8 cellular contexts compared by ENCODE assay signal in genomic region chr10:103659674-103660363, GRCh38.
DNase-seq lines count a peak whose midpoint lies in the region; ATAC-seq and TF ChIP-seq lines count a peak whose summit lies in the region.

No MANE protein-coding gene starts in this region.

- H3K4me3 ChIP-seq in NT2/D1 (ENCODE audit: insufficient read length, low read depth) (peak overlapping the region; percentile 69), vagina (peak overlapping the region; percentile 64 to 68)

- no peaks in the 10 kb centered on the region for H3K27me3 ChIP-seq in NT2/D1 (ENCODE audit: insufficient read depth, insufficient read length)
- no peaks in the 10 kb centered on the region for H3K27me3 ChIP-seq in vagina

- peaks cover 0 to 16% of the 10 kb centered on the region in 2 donors for H3K9me3 Mint-ChIP-seq in activated naive CD4-positive, alpha-beta T cell treated with anti-CD3 and anti-CD28 coated beads, Interleukin-2, amount 50 U/mL, for 72 hours

- H3K27ac Mint-ChIP-seq in activated naive CD4-positive, alpha-beta T cell treated with anti-CD3 and anti-CD28 coated beads, Interleukin-2, amount 50 U/mL, for 72 hours: peak overlapping the region; percentile 91 to 94

- peak in 1 of 3 experiments; percentile 4 for TF ChIP-seq CTCF in vagina (IDR thresholded peaks at IDR 0.05)

- H3K27ac ChIP-seq in vagina: peak overlapping the region; percentile 98

- DNase-seq in activated gamma-delta T cell treated with Interleukin-2 at 50 U/mL for 16 hours (peak; percentile 48), activated gamma-delta T cell (lab: John Stamatoyannopoulos, UW) (no peak), NT2/D1 (ENCODE audit: low read depth, low spot score) (no peak), globus pallidus (ENCODE audit: low spot score) (peak; percentile 67), pons (ENCODE audit: low spot score) (peak; percentile 76), vagina (ENCODE audit: extremely low spot score in 2 of 2) (no peak)
- peak; percentile 51 to 74 for DNase-seq in activated naive CD4-positive, alpha-beta T cell treated with anti-CD3 and anti-CD28 coated beads, Interleukin-2, amount 50 U/mL, for 72 hours (ENCODE audit: low spot score in 2 of 2)

- peak overlapping the region; percentile 92 for H3K9ac ChIP-seq in NT2/D1 (ENCODE audit: insufficient read length, low read depth)

- no peak for TF ChIP-seq POLR2A in vagina (IDR thresholded peaks at IDR 0.05)

- H3K36me3 ChIP-seq in NT2/D1 (ENCODE audit: insufficient read depth, insufficient read length, low read length) (peaks cover 57% of the 10 kb centered on the region), vagina (peaks cover 0 to 16% of the 10 kb centered on the region in 2 donors)

- peaks cover 8% of the 10 kb centered on the region; the same call in 1 of the 2 replicates for H3K9me3 ChIP-seq in NT2/D1 (ENCODE audit: insufficient read depth, low read length)
- no peaks in the 10 kb centered on the region for H3K9me3 ChIP-seq in vagina

- ATAC-seq in HG02870 (IDR thresholded peaks at IDR 0.05; ENCODE audit: unreplicated experiment): peak; percentile 77
- peak; percentile 79 to 88 for ATAC-seq in activated naive CD4-positive, alpha-beta T cell treated with anti-CD3 and anti-CD28 coated beads, Interleukin-2, amount 50 U/mL, for 72 hours

- H3K36me3 Mint-ChIP-seq in activated naive CD4-positive, alpha-beta T cell treated with anti-CD3 and anti-CD28 coated beads, Interleukin-2, amount 50 U/mL, for 72 hours: peaks cover 5 to 22% of the 10 kb centered on the region in 2 donors

- intact Hi-C loops in vagina (cut with DNase I): no loop called here

- H3K4me1 ChIP-seq in NT2/D1 (ENCODE audit: insufficient read depth, insufficient read length) (peaks cover 14% of the 10 kb centered on the region), vagina (peaks cover 66% of the 10 kb centered on the region)

Comparison
In these comparisons a context has a peak if more than half of its experiments do, and no peak if none do; other contexts are left out.
1. DNase-seq: peak in activated gamma-delta T cell treated with Interleukin-2 at 50 U/mL for 16 hours (single experiment), activated naive CD4-positive, alpha-beta T cell treated with anti-CD3 and anti-CD28 coated beads, Interleukin-2, amount 50 U/mL, for 72 hours (2 of 2), globus pallidus (single experiment) and pons (single experiment); none in activated gamma-delta T cell (single experiment), NT2/D1 (single experiment) and vagina (0 of 2).